ENCODE assay signal across 14 cellular contexts in genomic region chr13:106649495-106649894, GRCh38.
DNase-seq lines count a peak whose midpoint lies in the region; ATAC-seq, FAIRE-seq and TF ChIP-seq lines count a peak whose summit lies in the region.
"Had no signal": no experiment of that assay in that cellular context is flagged by ENCODE, and none has a peak within 500 bp of the region (broad histone marks: within the 10 kb centered on the region; RNA-seq: fewer than 3 reads in every experiment).

No MANE protein-coding gene starts in this region.

- no peak for TF ChIP-seq POLR2A in transverse colon (IDR thresholded peaks at IDR 0.05)

- H3K36me3 Mint-ChIP-seq in astrocyte (ENCODE audit: low read depth, unreplicated experiment) = peaks cover 1% of the 10 kb centered on the region
- no peaks in the 10 kb centered on the region for H3K36me3 Mint-ChIP-seq in stimulated activated naive B cell treated with anti-CD40 and anti-IgM and Interleukin-4, amounts not matched to agents 10 μg/mL and 1 μg/mL and 100 μg/mL, for 72 hours
- H3K36me3 Mint-ChIP-seq: activated naive CD4-positive, alpha-beta T cell treated with anti-CD3 and anti-CD28 coated beads, Interleukin-2, amount 50 U/mL, for 72 hours; CD4-positive, alpha-beta memory T cell; IgD-negative memory B cell had no signal

- H3K9me3 ChIP-seq in astrocyte (ENCODE audit: insufficient read depth, low read depth, low read length) = no peaks in the 10 kb centered on the region
- H3K9me3 ChIP-seq in keratinocyte (ENCODE audit: control insufficient read depth, low read depth, low read length) = no peaks in the 10 kb centered on the region
- H3K9me3 ChIP-seq in transverse colon = no peaks in the 10 kb centered on the region

- DNase-seq in HT1080 (ENCODE audit: low read depth) (peak; percentile 58), astrocyte (ENCODE audit: low read depth) (peak; percentile 51), keratinocyte (ENCODE audit: low read depth, low spot score) (peak; percentile 4), transverse colon (peak; percentile 56), cerebellum (ENCODE audit: low spot score) (no peak)
- DNase-seq in NK-92 treated with Interleukin-12 subunit alpha and Interleukin-12 subunit beta, amount 100 ng/mL, for 24 hours (lab: John Stamatoyannopoulos, UW) = no peak
- no peak for DNase-seq in stimulated activated naive B cell treated with anti-CD40 and anti-IgM and Interleukin-4, amounts not matched to agents 10 μg/mL and 1 μg/mL and 100 μg/mL, for 72 hours
- DNase-seq: activated CD4-positive, CD25-positive, alpha-beta regulatory T cell treated with anti-CD3 and anti-CD28 coated beads, Interleukin-2, amount 50 U/mL, for 72 hours; CD4-positive, alpha-beta memory T cell; NCI-H446 treated with DMSO at 0.1 percent for 48 hours; stimulated activated CD4-positive, alpha-beta T cell treated with anti-CD3 and anti-CD28 coated beads, Interleukin-2, amount 100 ng/mL, for 24 hours; SW 1271 had no signal

- 41 to 75% methylated on average over 2 to 4 of the region's 4 CpGs for whole genome bisulfite sequencing in transverse colon (ENCODE audit: low coverage in 1 of 2), 2 donors

- peaks cover 1% of the 10 kb centered on the region for H3K4me1 Mint-ChIP-seq in astrocyte (ENCODE audit: low read depth, unreplicated experiment)
- H3K4me1 Mint-ChIP-seq in stimulated activated naive B cell treated with anti-CD40 and anti-IgM and Interleukin-4, amounts not matched to agents 10 μg/mL and 1 μg/mL and 100 μg/mL, for 72 hours = no peaks in the 10 kb centered on the region
- H3K4me1 Mint-ChIP-seq: CD4-positive, alpha-beta memory T cell; IgD-negative memory B cell had no signal

- H3K9me3 Mint-ChIP-seq in astrocyte (ENCODE audit: unreplicated experiment) = peaks cover 14% of the 10 kb centered on the region
- peaks cover 0 to 1% of the 10 kb centered on the region in 2 donors for H3K9me3 Mint-ChIP-seq in stimulated activated naive B cell treated with anti-CD40 and anti-IgM and Interleukin-4, amounts not matched to agents 10 μg/mL and 1 μg/mL and 100 μg/mL, for 72 hours
- H3K9me3 Mint-ChIP-seq: activated naive CD4-positive, alpha-beta T cell treated with anti-CD3 and anti-CD28 coated beads, Interleukin-2, amount 50 U/mL, for 72 hours; IgD-negative memory B cell had no signal

- H3K79me2 ChIP-seq in astrocyte (ENCODE audit: insufficient read depth, low read length) = no peaks in the 10 kb centered on the region
- H3K79me2 ChIP-seq in keratinocyte (ENCODE audit: control insufficient read depth, insufficient read depth, low read length) = no peaks in the 10 kb centered on the region

- FAIRE-seq in astrocyte (lab: Jason Lieb, UNC) (no peak), keratinocyte (lab: Jason Lieb, UNC) (peak; percentile 82)

- H3K4me3 Mint-ChIP-seq in astrocyte (ENCODE audit: unreplicated experiment) = no peak overlapping the region
- no peak overlapping the region for H3K4me3 Mint-ChIP-seq in stimulated activated naive B cell treated with anti-CD40 and anti-IgM and Interleukin-4, amounts not matched to agents 10 μg/mL and 1 μg/mL and 100 μg/mL, for 72 hours
- H3K4me3 Mint-ChIP-seq: CD4-positive, alpha-beta memory T cell; IgD-negative memory B cell had no signal

- TF ChIP-seq EP300 in transverse colon (IDR thresholded peaks at IDR 0.05; ENCODE audit: low read depth) = no peak

- no peak overlapping the region for H3K27ac ChIP-seq in astrocyte (ENCODE audit: low read depth, low read length)
- no peak overlapping the region for H3K27ac ChIP-seq in keratinocyte (ENCODE audit: control insufficient read depth, insufficient read depth, low read length)
- peak overlapping the region; percentile 44 to 64 (median 60) for H3K27ac ChIP-seq in transverse colon

- H4K20me1 ChIP-seq in astrocyte (ENCODE audit: insufficient read depth, low read length) = no peaks in the 10 kb centered on the region
- H4K20me1 ChIP-seq in keratinocyte (ENCODE audit: control insufficient read depth, extremely low read depth, insufficient read depth, low read length) = no peaks in the 10 kb centered on the region

- in situ Hi-C loops in transverse colon (cut with MboI; ENCODE audit: low pct_ligation_motif_present in 1 of 4, low pct_unique_long_range_greater_than_20kb in 1 of 4, low sequenced_read_pairs in 3 of 4) = no loop called here

- H3K9ac ChIP-seq in astrocyte (ENCODE audit: low read length) (no peak overlapping the region), keratinocyte (ENCODE audit: control insufficient read depth, extremely low read depth, insufficient read depth, low read length) (no peak overlapping the region)

- dilution Hi-C loops in keratinocyte (cut with MboI; ENCODE audit: extremely low pct_ligation_motif_present, low sequenced_read_pairs) = no loop called here

- ATAC-seq in stimulated activated naive B cell treated with anti-CD40 and anti-IgM and Interleukin-4, amounts not matched to agents 10 μg/mL and 1 μg/mL and 100 μg/mL, for 72 hours (replicated peaks) = no peak
- ATAC-seq: activated naive CD4-positive, alpha-beta T cell treated with anti-CD3 and anti-CD28 coated beads, Interleukin-2, amount 50 U/mL, for 72 hours had no signal

- H3K36me3 ChIP-seq in astrocyte (ENCODE audit: insufficient read depth, low read length) (no peaks in the 10 kb centered on the region), keratinocyte (ENCODE audit: control insufficient read depth in 2 of 2, extremely low read depth in 1 of 2, insufficient read depth in 2 of 2, low read length in 2 of 2) (no peaks in the 10 kb centered on the region), transverse colon (no peaks in the 10 kb centered on the region)

- intact Hi-C loops in transverse colon (cut with DNase I; ENCODE audit: low total_unique reads) = no loop called here

- H3K4me2 ChIP-seq in astrocyte (ENCODE audit: low read length) = no peak overlapping the region
- H3K4me2 ChIP-seq in keratinocyte (ENCODE audit: control insufficient read depth, extremely low read depth, insufficient read depth, low read depth, low read length) = peak overlapping the region; percentile 45

- H3K4me1 ChIP-seq in astrocyte (ENCODE audit: insufficient read depth, low read length) (no peaks in the 10 kb centered on the region), keratinocyte (ENCODE audit: control insufficient read depth, extremely low read depth, insufficient read depth, low read length) (peaks cover 7% of the 10 kb centered on the region), transverse colon (peaks cover 0 to 6% (median 0%) of the 10 kb centered on the region in 4 donors)

- H3K9me1 ChIP-seq in keratinocyte (ENCODE audit: control insufficient read depth, extremely low read depth, insufficient read depth, low read length) = no peaks in the 10 kb centered on the region

- no peak for TF ChIP-seq CTCF in astrocyte (IDR thresholded peaks at IDR 0.05; ENCODE audit: insufficient read depth, low read depth, low read length)
- no peak for TF ChIP-seq CTCF in keratinocyte (optimal IDR thresholded peaks at IDR 0.05 in 1 of 3, IDR thresholded peaks at IDR 0.05 in 1 of 3, conservative IDR thresholded peaks at IDR 0.05 in 1 of 3; ENCODE audit: extremely low read depth in 1 of 3, insufficient read depth in 2 of 3, low read length in 3 of 3)
- peak in 1 of 5 experiments; percentile 35 for TF ChIP-seq CTCF in transverse colon (IDR thresholded peaks at IDR 0.05)

- no peak overlapping the region for H3K27ac Mint-ChIP-seq in astrocyte (ENCODE audit: unreplicated experiment)
- no peak overlapping the region for H3K27ac Mint-ChIP-seq in stimulated activated naive B cell treated with anti-CD40 and anti-IgM and Interleukin-4, amounts not matched to agents 10 μg/mL and 1 μg/mL and 100 μg/mL, for 72 hours
- H3K27ac Mint-ChIP-seq: activated naive CD4-positive, alpha-beta T cell treated with anti-CD3 and anti-CD28 coated beads, Interleukin-2, amount 50 U/mL, for 72 hours; CD4-positive, alpha-beta memory T cell; IgD-negative memory B cell had no signal

- no peak overlapping the region for H3K4me3 ChIP-seq in astrocyte (ENCODE audit: insufficient read depth, low read depth, low read length)
- no peak overlapping the region for H3K4me3 ChIP-seq in keratinocyte (ENCODE audit: control insufficient read depth in 2 of 3, extremely low read depth in 1 of 3, insufficient read depth in 2 of 3, low read depth in 1 of 3, low read length in 3 of 3)
- no peak overlapping the region for H3K4me3 ChIP-seq in transverse colon

- H3K27me3 Mint-ChIP-seq in astrocyte (ENCODE audit: low read depth, unreplicated experiment) = peaks cover 6% of the 10 kb centered on the region
- no peaks in the 10 kb centered on the region for H3K27me3 Mint-ChIP-seq in stimulated activated naive B cell treated with anti-CD40 and anti-IgM and Interleukin-4, amounts not matched to agents 10 μg/mL and 1 μg/mL and 100 μg/mL, for 72 hours

- H2AFZ ChIP-seq in astrocyte (ENCODE audit: low read depth, low read length) (no peak overlapping the region), keratinocyte (ENCODE audit: control insufficient read depth, low read length) (peak overlapping the region; percentile 55)

- H3K27me3 ChIP-seq in astrocyte (ENCODE audit: insufficient read depth, low read length) = no peaks in the 10 kb centered on the region
- no peaks in the 10 kb centered on the region for H3K27me3 ChIP-seq in keratinocyte (ENCODE audit: control insufficient read depth, extremely low read depth, insufficient read depth, low read length)
- H3K27me3 ChIP-seq in transverse colon = no peaks in the 10 kb centered on the region

Comparison
In these comparisons a context has a peak if more than half of its experiments do, and no peak if none do; other contexts are left out.
1. DNase-seq: peak in HT1080 (single experiment), astrocyte (single experiment), keratinocyte (single experiment) and transverse colon (single experiment); none in NK-92 treated with Interleukin-12 subunit alpha and Interleukin-12 subunit beta, amount 100 ng/mL, for 24 hours (single experiment), stimulated activated naive B cell treated with anti-CD40 and anti-IgM and Interleukin-4, amounts not matched to agents 10 μg/mL and 1 μg/mL and 100 μg/mL, for 72 hours (single experiment) and cerebellum (single experiment).
2. H3K27ac ChIP-seq: peak in transverse colon (4 of 4); none in astrocyte (single experiment) and keratinocyte (single experiment).